In genomic region chr1:41433501-41433900, GRCh38 we compare ENCODE assay signal across 19 cellular contexts. TPM values are rescaled to one million over a fixed set of nuclear protein-coding genes. Genes with fewer than 3 reads are reported as not detected.
DNase-seq lines count a peak whose midpoint lies in the region; ATAC-seq, FAIRE-seq and TF ChIP-seq lines count a peak whose summit lies in the region.
"Had no signal": no experiment of that assay in that cellular context is flagged by ENCODE, and none has a peak within 500 bp of the region (broad histone marks: within the 10 kb centered on the region; RNA-seq: fewer than 3 reads in every experiment).

No MANE protein-coding gene starts in this region.

- no peak overlapping the region for H3K4me3 Mint-ChIP-seq in MCF 10A (ENCODE audit: unreplicated experiment)
- H3K4me3 Mint-ChIP-seq: activated naive CD8-positive, alpha-beta T cell treated with anti-CD3 and anti-CD28 coated beads for 36 hours; CD4-positive, alpha-beta T cell; endodermal cell; T-helper 2 cell treated with Interferon-gamma antibody and Interleukin-4, amounts not matched to agents 5 μg/mL and 100 μg/mL, for 36 hours; WTC11 had no signal

- no peaks in the 10 kb centered on the region for H3K27me3 Mint-ChIP-seq in MCF 10A (ENCODE audit: insufficient read depth, unreplicated experiment)

- peak overlapping the region; percentile 47 for H2AK5ac ChIP-seq in neuronal stem cell (ENCODE audit: low read depth, low read length)

- peak overlapping the region; percentile 40 for H2BK5ac ChIP-seq in neuronal stem cell (ENCODE audit: low read length)

- no peak overlapping the region for H4K91ac ChIP-seq in neuronal stem cell (ENCODE audit: low read depth, low read length, poor library complexity)

- H3K79me2 ChIP-seq in PC-9 (ENCODE audit: low read depth): no peaks in the 10 kb centered on the region

- H2BK12ac ChIP-seq in neuronal stem cell (ENCODE audit: low read length): no peak overlapping the region

- H2BK15ac ChIP-seq in neuronal stem cell (ENCODE audit: low read length): no peak overlapping the region

- no peak overlapping the region for H3K14ac ChIP-seq in neuronal stem cell (ENCODE audit: low read length)

- H3K4me1 Mint-ChIP-seq in MCF 10A (ENCODE audit: insufficient read depth, unreplicated experiment): peaks cover 29% of the 10 kb centered on the region
- H3K4me1 Mint-ChIP-seq: activated naive CD8-positive, alpha-beta T cell treated with anti-CD3 and anti-CD28 coated beads for 36 hours had no signal

- H3K9me2 ChIP-seq in PC-9 (ENCODE audit: insufficient read depth): no peaks in the 10 kb centered on the region

- H3K36me3 Mint-ChIP-seq in MCF 10A (ENCODE audit: insufficient read depth, unreplicated experiment): no peaks in the 10 kb centered on the region
- H3K36me3 Mint-ChIP-seq: activated naive CD8-positive, alpha-beta T cell treated with anti-CD3 and anti-CD28 coated beads for 36 hours; WTC11 had no signal

- H3K36me3 ChIP-seq in PC-9 (ENCODE audit: low read depth) (no peaks in the 10 kb centered on the region), bronchial epithelial cell (ENCODE audit: control insufficient read depth, insufficient read depth, low read length) (no peaks in the 10 kb centered on the region), neuronal stem cell (replicated peaks in 1 of 2; ENCODE audit: control insufficient read depth in 2 of 2, insufficient read depth in 2 of 2, low read length in 2 of 2) (no peaks in the 10 kb centered on the region), tibial artery (no peaks in the 10 kb centered on the region)
- H3K36me3 ChIP-seq: brain microvascular endothelial cell, colonic mucosa had no signal

- peak overlapping the region; percentile 58 for H3K4me2 ChIP-seq in PC-9
- H3K4me2 ChIP-seq in neuronal stem cell (ENCODE audit: insufficient read depth, low read length, poor library complexity, severe bottlenecking): no peak overlapping the region

- H3K9ac ChIP-seq in neuronal stem cell (ENCODE audit: low read depth, low read length, poor library complexity): no peak overlapping the region

- H3K4me1 ChIP-seq in PC-9 (replicated peaks; ENCODE audit: insufficient read depth) (peaks cover 28% of the 10 kb centered on the region), neuronal stem cell (ENCODE audit: control insufficient read depth in 2 of 2, insufficient read depth in 1 of 2, low read depth in 1 of 2, low read length in 2 of 2) (peaks cover 0 to 14% of the 10 kb centered on the region in 2 donors), tibial artery (peaks cover 0 to 24% (median 19%) of the 10 kb centered on the region in 4 donors)

- H3K27ac ChIP-seq in PC-9 (no peak overlapping the region), neuronal stem cell (replicated peaks; ENCODE audit: low read length) (no peak overlapping the region), tibial artery (peak overlapping the region; percentile 55 to 56)
- H3K27ac ChIP-seq: brain microvascular endothelial cell, colonic mucosa had no signal

- H3K9me3 Mint-ChIP-seq in MCF 10A (ENCODE audit: unreplicated experiment): no peaks in the 10 kb centered on the region
- H3K9me3 Mint-ChIP-seq: activated naive CD8-positive, alpha-beta T cell treated with anti-CD3 and anti-CD28 coated beads for 36 hours; activated T-helper 2 cell treated with anti-CD3 and anti-CD28 coated beads, Interferon-gamma antibody, Interleukin-2, Interleukin-4, amounts not matched to agents 10 μg/mL and 5 μg/mL and 100 μg/mL, durations not matched to agents 14 hours and 24 hours and 36 hours; CD4-positive, alpha-beta T cell; endodermal cell; T-helper 2 cell treated with Interferon-gamma antibody and Interleukin-4, amounts not matched to agents 5 μg/mL and 100 μg/mL, for 36 hours; WTC11 had no signal

- peak overlapping the region; percentile 43 for H2BK120ac ChIP-seq in neuronal stem cell (ENCODE audit: low read depth, low read length)

- intact Hi-C loops in PC-9 (cut with micrococcal nuclease; ENCODE audit: unreplicated experiment) (loop anchor here (1.0 to 10.0 kb wide), 9 partner anchors 53 to 1331 kb away; partner anchors contain the start of genes C1orf50 and P3H1), tibial artery (cut with DNase I; ENCODE audit: low total_unique reads) (no loop called here), MCF 10A (cut with micrococcal nuclease) (loop anchor here (5.0 to 10.0 kb wide), 2 partner anchors 151 to 389 kb away; no protein-coding TSS in a partner anchor)

- no peak for TF ChIP-seq POLR2A in erythroblast (IDR thresholded peaks at IDR 0.05; ENCODE audit: low read length)

- DNase-seq in PC-9 (no peak), bronchial epithelial cell (ENCODE audit: low read depth) (no peak), neuronal stem cell (ENCODE audit: low spot score) (no peak), tibial artery (no peak), erythroblast (lab: John Stamatoyannopoulos, UW) (no peak), MCF 10A (ENCODE audit: unreplicated experiment) (no peak)
- DNase-seq: activated naive CD8-positive, alpha-beta T cell treated with anti-CD3 and anti-CD28 coated beads for 36 hours; CD4-positive, alpha-beta T cell; colonic mucosa; endodermal cell; NCI-H2081 treated with DMSO at 0.1 percent for 48 hours; stimulated activated CD4-positive, alpha-beta T cell treated with anti-CD3 and anti-CD28 coated beads, Interleukin-12 subunit alpha, Interleukin-12 subunit beta, amount 100 ng/mL, for 4 hours had no signal

- no peak overlapping the region for H3K23ac ChIP-seq in neuronal stem cell (ENCODE audit: low read depth, low read length, poor library complexity)

- TF ChIP-seq CTCF in PC-9 (conservative IDR thresholded peaks at IDR 0.05) (no peak), bronchial epithelial cell (IDR thresholded peaks at IDR 0.05; ENCODE audit: insufficient read depth, low read length, severe bottlenecking) (no peak), tibial artery (IDR thresholded peaks at IDR 0.05) (no peak), MCF 10A (IDR thresholded peaks at IDR 0.05; ENCODE audit: unreplicated experiment) (no peak)

- H4K8ac ChIP-seq in neuronal stem cell (ENCODE audit: low read depth, low read length): no peak overlapping the region

- peak; percentile 40 for FAIRE-seq in bronchial epithelial cell (lab: Jason Lieb, UNC)

- H3K79me1 ChIP-seq in neuronal stem cell (ENCODE audit: low read depth, low read length): no peaks in the 10 kb centered on the region

- H3K9me3 ChIP-seq in PC-9 (ENCODE audit: insufficient read depth, low read depth): no peaks in the 10 kb centered on the region
- H3K9me3 ChIP-seq in neuronal stem cell (replicated peaks in 1 of 2; ENCODE audit: control insufficient read depth in 2 of 2, insufficient read depth in 1 of 2, low read depth in 1 of 2, low read length in 2 of 2): no peaks in the 10 kb centered on the region
- H3K9me3 ChIP-seq in tibial artery: no peaks in the 10 kb centered on the region
- H3K9me3 ChIP-seq: colonic mucosa had no signal

- no peak overlapping the region for H3K27ac Mint-ChIP-seq in MCF 10A (ENCODE audit: low read depth, unreplicated experiment)
- H3K27ac Mint-ChIP-seq: activated naive CD8-positive, alpha-beta T cell treated with anti-CD3 and anti-CD28 coated beads for 36 hours; activated T-helper 2 cell treated with anti-CD3 and anti-CD28 coated beads, Interferon-gamma antibody, Interleukin-2, Interleukin-4, amounts not matched to agents 10 μg/mL and 5 μg/mL and 100 μg/mL, durations not matched to agents 14 hours and 24 hours and 36 hours; CD4-positive, alpha-beta T cell; endodermal cell; T-helper 2 cell treated with Interferon-gamma antibody and Interleukin-4, amounts not matched to agents 5 μg/mL and 100 μg/mL, for 36 hours; WTC11 had no signal

- peaks cover 6% of the 10 kb centered on the region; the same call in 1 of the 2 replicates for H3F3A ChIP-seq in PC-9 (ENCODE audit: insufficient read depth, low read depth)

- BruUV-seq in PC-9 (replicated peaks; lab: Mats Ljungman, UMichigan): no TSS peak
- BruUV-seq in MCF 10A (replicated peaks; lab: Mats Ljungman, UMichigan): no TSS peak

- POLR2A ChIA-PET in PC-9 (lab: Charles Lee; ENCODE audit: unreplicated experiment) (interaction anchor here (0.5 to 1.4 kb wide), 3 partner anchors 60 to 176 kb away, joined by 4 to 7 read pairs (median 5); no protein-coding TSS in a partner anchor), MCF 10A (lab: Yijun Ruan, JAX) (interaction anchor here (0.6 to 3.7 kb wide), 4 partner anchors 14 to 399 kb away, joined by 3 to 18 read pairs (median 7); no protein-coding TSS in a partner anchor)

- ATAC-seq in HG03135 (IDR thresholded peaks at IDR 0.05; ENCODE audit: unreplicated experiment): no peak

- no peak overlapping the region for H3K4ac ChIP-seq in neuronal stem cell (ENCODE audit: low read length)

- no CpG with 5 or more reads among the region's 4 CpGs for WGBS in neuronal stem cell (ENCODE audit: extremely low coverage in 2 of 2, insufficient read length in 2 of 2, insufficient replicate concordance in 1 of 2), 2 donors

- H3K27me3 ChIP-seq in PC-9 (ENCODE audit: insufficient read depth, low read depth) (no peaks in the 10 kb centered on the region), bronchial epithelial cell (ENCODE audit: control insufficient read depth, insufficient read depth, low read length) (peaks cover 16% of the 10 kb centered on the region), neuronal stem cell (ENCODE audit: control insufficient read depth in 3 of 3, insufficient read depth in 3 of 3, low read depth in 1 of 3, low read length in 3 of 3) (peaks cover 0 to 19% (median 0%) of the 10 kb centered on the region in 3 experiments), tibial artery (no peaks in the 10 kb centered on the region)
- H3K27me3 ChIP-seq: brain microvascular endothelial cell, colonic mucosa had no signal

- CTCF ChIA-PET in PC-9 (lab: Charles Lee) (interaction anchor here (0.5 to 2.7 kb wide), 13 partner anchors 10 to 375 kb away, joined by 3 to 17 read pairs (median 5); partner anchors contain the start of gene EDN2), MCF 10A (lab: Yijun Ruan, JAX) (interaction anchor here (0.5 to 5.3 kb wide), 29 partner anchors 9 to 1325 kb away, joined by 3 to 61 read pairs (median 6); partner anchors contain the start of gene EDN2)

- H4K20me1 ChIP-seq in PC-9 (ENCODE audit: insufficient read depth): no peaks in the 10 kb centered on the region

- H3K4me3 ChIP-seq in PC-9 (no peak overlapping the region), bronchial epithelial cell (ENCODE audit: low read depth, low read length) (no peak overlapping the region), neuronal stem cell (ENCODE audit: low read length in 2 of 2) (no peak overlapping the region), tibial artery (no peak overlapping the region)
- H3K4me3 ChIP-seq: colonic mucosa had no signal

- no peak overlapping the region for H2AFZ ChIP-seq in PC-9
- no peak overlapping the region for H2AFZ ChIP-seq in neuronal stem cell (ENCODE audit: low read length)

- no peak overlapping the region for H3K18ac ChIP-seq in neuronal stem cell (ENCODE audit: low read length)

RNA-seq across cellular contexts. Expression of gene EDN2, which starts 51.0 kb away (rescaled TPM):
- total RNA-seq in PC-9 (2021) (0.43 and 0.48 TPM in 2 replicates), bronchial epithelial cell (1.6 and 13.3 TPM in 2 replicates), MCF 10A (2022) (0.58 and 0.66 TPM in 2 replicates)
- polyA plus RNA-seq in neuronal stem cell (2013, experiment 1 of 2): 0.04 TPM
- polyA plus RNA-seq in neuronal stem cell (2013, experiment 2 of 2): not detected
- total RNA-seq: activated naive CD8-positive, alpha-beta T cell treated with anti-CD3 and anti-CD28 coated beads for 36 hours; activated T-helper 2 cell treated with anti-CD3 and anti-CD28 coated beads, Interferon-gamma antibody, Interleukin-2, Interleukin-4, amounts not matched to agents 10 μg/mL and 5 μg/mL and 100 μg/mL, durations not matched to agents 14 hours and 24 hours and 36 hours; CD4-positive, alpha-beta T cell; endodermal cell; fibroblast of lung; left lobe of liver had no signal
- polyA plus RNA-seq: fibroblast of lung had no signal

Comparison
In these comparisons a context has a peak if more than half of its experiments do, and no peak if none do; other contexts are left out.
1. H3K27ac ChIP-seq: peak in tibial artery (2 of 2); none in PC-9 (single experiment) and neuronal stem cell (single experiment).